In genomic region chr14:56196274-56196673, GRCh38 we compare ENCODE assay signal across 13 cellular contexts.
DNase-seq lines count a peak whose midpoint lies in the region; ATAC-seq and TF ChIP-seq lines count a peak whose summit lies in the region.
"Had no signal": no experiment of that assay in that cellular context is flagged by ENCODE, and none has a peak within 500 bp of the region (broad histone marks: within the 10 kb centered on the region; RNA-seq: fewer than 3 reads in every experiment).

No MANE protein-coding gene starts in this region.

- no peaks in the 10 kb centered on the region for H3K36me3 ChIP-seq in MM.1S (replicated peaks; ENCODE audit: insufficient read depth, low read length)
- no peaks in the 10 kb centered on the region for H3K36me3 ChIP-seq in skeletal muscle satellite cell (ENCODE audit: insufficient read depth, low read length)
- H3K36me3 ChIP-seq: tibial artery had no signal

- DNase-seq in activated CD4-positive, alpha-beta T cell treated with anti-CD3 and anti-CD28 coated beads, Interleukin-2, amount 10 ng/mL, durations not matched to agents 24 days and 14 days: peak; percentile 41
- DNase-seq in activated CD4-positive, alpha-beta T cell treated with anti-CD3 and anti-CD28 coated beads for 4 hours: no peak
- DNase-seq in MM.1S (peak; percentile 21), MV-4-11 (lab: John Stamatoyannopoulos, UW) (no peak), NCI-H774 (lab: John Stamatoyannopoulos, UW) (no peak)
- DNase-seq: activated CD8-positive, alpha-beta memory T cell treated with anti-CD3 and anti-CD28 coated beads for 24 hours; amygdala; NCI-H1694 treated with DMSO at 0.1 percent for 48 hours; tibial artery had no signal

- intact Hi-C loops in activated CD4-positive, alpha-beta T cell treated with anti-CD3 and anti-CD28 coated beads, Interleukin-2, amount 10 ng/mL, durations not matched to agents 24 days and 14 days (cut with micrococcal nuclease): no loop called here
- intact Hi-C loops in dendritic cell treated with granulocyte-macrophage colony-stimulating factor and Interleukin-4, amounts not matched to agents 40 ng/mL and 50 ng/mL, for 4 days (cut with micrococcal nuclease): loop anchor here (5.0 kb wide), 1 partner anchor 79 kb away; the partner anchor contains the start of gene PELI2

- no peaks in the 10 kb centered on the region for H3K79me2 ChIP-seq in MM.1S (ENCODE audit: low read length)

- peaks cover 9% of the 10 kb centered on the region for H3F3A ChIP-seq in MM.1S (ENCODE audit: insufficient read depth, low read length)

- H3K9ac ChIP-seq in MM.1S (ENCODE audit: low read length) (no peak overlapping the region), skeletal muscle satellite cell (ENCODE audit: low read depth, low read length) (peak overlapping the region; percentile 27)

- H3K9me3 ChIP-seq in MM.1S (replicated peaks; ENCODE audit: insufficient read depth, low read length): no peaks in the 10 kb centered on the region
- H3K9me3 ChIP-seq in skeletal muscle satellite cell (replicated peaks; ENCODE audit: low read length): no peaks in the 10 kb centered on the region
- H3K9me3 ChIP-seq: tibial artery had no signal

- no peak overlapping the region for H3K27ac Mint-ChIP-seq in activated CD4-positive, alpha-beta T cell treated with anti-CD3 and anti-CD28 coated beads, Interleukin-2, amount 10 ng/mL, durations not matched to agents 24 days and 14 days
- H3K27ac Mint-ChIP-seq in dendritic cell treated with granulocyte-macrophage colony-stimulating factor and Interleukin-4, amounts not matched to agents 40 ng/mL and 50 ng/mL, for 4 days: peak overlapping the region; percentile 64

- no peak for ATAC-seq in GM21390 (IDR thresholded peaks at IDR 0.05; ENCODE audit: unreplicated experiment)

- no peaks in the 10 kb centered on the region for H4K20me1 ChIP-seq in MM.1S (ENCODE audit: insufficient read depth, low read length)

- H3K4me1 ChIP-seq in MM.1S (ENCODE audit: low read length) (peaks cover 9% of the 10 kb centered on the region), skeletal muscle satellite cell (ENCODE audit: control insufficient read depth, insufficient read depth, low read length) (peaks cover 47% of the 10 kb centered on the region)

- peak overlapping the region; percentile 59 for H3K4me3 Mint-ChIP-seq in activated CD4-positive, alpha-beta T cell treated with anti-CD3 and anti-CD28 coated beads, Interleukin-2, amount 10 ng/mL, durations not matched to agents 24 days and 14 days
- H3K4me3 Mint-ChIP-seq in dendritic cell treated with granulocyte-macrophage colony-stimulating factor and Interleukin-4, amounts not matched to agents 40 ng/mL and 50 ng/mL, for 4 days: no peak overlapping the region

- no peaks in the 10 kb centered on the region for H3K36me3 Mint-ChIP-seq in activated CD4-positive, alpha-beta T cell treated with anti-CD3 and anti-CD28 coated beads, Interleukin-2, amount 10 ng/mL, durations not matched to agents 24 days and 14 days (ENCODE audit: low read depth)
- H3K36me3 Mint-ChIP-seq in dendritic cell treated with granulocyte-macrophage colony-stimulating factor and Interleukin-4, amounts not matched to agents 40 ng/mL and 50 ng/mL, for 4 days (ENCODE audit: low read depth): no peaks in the 10 kb centered on the region

- H3K27me3 ChIP-seq in MM.1S (replicated peaks; ENCODE audit: insufficient read depth, low read length): no peaks in the 10 kb centered on the region
- no peaks in the 10 kb centered on the region for H3K27me3 ChIP-seq in skeletal muscle satellite cell (ENCODE audit: control insufficient read depth, insufficient read depth, low read length)
- H3K27me3 ChIP-seq: tibial artery had no signal

- peak overlapping the region; percentile 46; the same call in 1 of the 2 replicates for H3K4me2 ChIP-seq in MM.1S (ENCODE audit: low read depth, low read length)
- peak overlapping the region; percentile 58 for H3K4me2 ChIP-seq in skeletal muscle satellite cell (ENCODE audit: low read length)

- H2AFZ ChIP-seq in MM.1S (ENCODE audit: low read length): peak overlapping the region; percentile 19; the same call in 1 of the 2 replicates

- H3K9me2 ChIP-seq in MM.1S (replicated peaks; ENCODE audit: insufficient read depth, low read length): no peaks in the 10 kb centered on the region

- H3K9me3 Mint-ChIP-seq in activated CD4-positive, alpha-beta T cell treated with anti-CD3 and anti-CD28 coated beads, Interleukin-2, amount 10 ng/mL, durations not matched to agents 24 days and 14 days: no peaks in the 10 kb centered on the region
- H3K9me3 Mint-ChIP-seq in dendritic cell treated with granulocyte-macrophage colony-stimulating factor and Interleukin-4, amounts not matched to agents 40 ng/mL and 50 ng/mL, for 4 days: no peaks in the 10 kb centered on the region

- TF ChIP-seq CTCF in MM.1S (IDR thresholded peaks at IDR 0.05; ENCODE audit: low read length): no peak

- H3K4me3 ChIP-seq in MM.1S (ENCODE audit: low read length) (peak overlapping the region; percentile 50), skeletal muscle satellite cell (ENCODE audit: low read length) (no peak overlapping the region)
- H3K4me3 ChIP-seq: tibial artery had no signal

- peak overlapping the region; percentile 60; the same call in 1 of the 2 replicates for H3K27ac ChIP-seq in MM.1S (ENCODE audit: low read length)
- H3K27ac ChIP-seq: C4-2B had no signal

- no peaks in the 10 kb centered on the region for H3K27me3 Mint-ChIP-seq in activated CD4-positive, alpha-beta T cell treated with anti-CD3 and anti-CD28 coated beads, Interleukin-2, amount 10 ng/mL, durations not matched to agents 24 days and 14 days
- H3K27me3 Mint-ChIP-seq in dendritic cell treated with granulocyte-macrophage colony-stimulating factor and Interleukin-4, amounts not matched to agents 40 ng/mL and 50 ng/mL, for 4 days: no peaks in the 10 kb centered on the region

- peaks cover 24% of the 10 kb centered on the region for H3K4me1 Mint-ChIP-seq in activated CD4-positive, alpha-beta T cell treated with anti-CD3 and anti-CD28 coated beads, Interleukin-2, amount 10 ng/mL, durations not matched to agents 24 days and 14 days
- H3K4me1 Mint-ChIP-seq in dendritic cell treated with granulocyte-macrophage colony-stimulating factor and Interleukin-4, amounts not matched to agents 40 ng/mL and 50 ng/mL, for 4 days (ENCODE audit: low read depth): peaks cover 24% of the 10 kb centered on the region

Comparison
In these comparisons a context has a peak if more than half of its experiments do, and no peak if none do; other contexts are left out.
1. DNase-seq: peak in activated CD4-positive, alpha-beta T cell treated with anti-CD3 and anti-CD28 coated beads, Interleukin-2, amount 10 ng/mL, durations not matched to agents 24 days and 14 days (single experiment) and MM.1S (single experiment); none in activated CD4-positive, alpha-beta T cell treated with anti-CD3 and anti-CD28 coated beads for 4 hours (0 of 2), MV-4-11 (single experiment) and NCI-H774 (single experiment).